In the genomic region with DNA sequence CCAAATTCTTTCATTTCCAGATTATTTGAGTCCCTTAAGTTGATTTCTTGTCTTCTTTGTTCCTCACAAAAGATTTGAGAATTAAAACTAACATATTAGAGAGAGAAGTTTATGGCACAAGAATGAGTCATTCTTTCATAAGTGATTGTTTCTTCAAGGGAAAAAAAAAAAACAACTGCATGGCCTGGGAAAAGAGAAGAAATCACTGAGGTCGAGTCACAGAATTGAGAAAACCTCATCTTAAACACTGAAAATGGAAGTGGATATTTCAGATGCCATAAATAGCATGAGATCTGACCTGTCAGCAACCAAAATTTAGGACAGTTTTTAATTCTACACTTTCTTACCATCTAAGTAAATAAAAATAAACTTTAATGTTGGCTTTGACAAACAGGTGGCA, we compare ENCODE assay signal across 14 cellular contexts.
DNase-seq lines count a peak whose midpoint lies in the region; ATAC-seq and TF ChIP-seq lines count a peak whose summit lies in the region.
"Had no signal": no experiment of that assay in that cellular context is flagged by ENCODE, and none has a peak within 500 bp of the region (broad histone marks: within the 10 kb centered on the region; RNA-seq: fewer than 3 reads in every experiment).

No MANE protein-coding gene starts in this region.

- 4% methylated on average over 1 of the region's 1 CpG for WGBS in GM23248 (ENCODE audit: low coverage in 1 of 2, low lambda C conversion rate in 2 of 2, missing lambda C conversion rate in 2 of 2), 2 experiments

- H4K20me1 ChIP-seq in GM23248 (ENCODE audit: insufficient read depth) (no peaks in the 10 kb centered on the region), osteoblast (ENCODE audit: insufficient read depth, low read length) (no peaks in the 10 kb centered on the region)

- DNase-seq in AG08396 (ENCODE audit: low spot score) = peak; percentile 37
- DNase-seq in GM23248 = peak; percentile 63
- DNase-seq in astrocyte of the spinal cord (ENCODE audit: low read depth, low spot score) = peak; percentile 49
- peak; percentile 4 for DNase-seq in hepatic stellate cell (ENCODE audit: low spot score)
- DNase-seq in stimulated activated naive CD4-positive, alpha-beta T cell (lab: John Stamatoyannopoulos, UW) = no peak
- DNase-seq in osteoblast (ENCODE audit: insufficient read length, low spot score, missing footprints) = no peak
- DNase-seq in omental fat pad (ENCODE audit: low spot score) = no peak
- DNase-seq: activated naive CD4-positive, alpha-beta T cell; C1 segment of cervical spinal cord; effector memory CD8-positive, alpha-beta T cell; NCI-H526 had no signal

- in situ Hi-C loops in GM23248 (cut with MboI) = no loop called here
- in situ Hi-C loops in astrocyte of the spinal cord (cut with HindIII; ENCODE audit: low sequenced_read_pairs) = no loop called here

- H2AFZ ChIP-seq in GM23248 (no peak overlapping the region), osteoblast (ENCODE audit: low read length) (no peak overlapping the region)

- H3F3A ChIP-seq in GM23248 (ENCODE audit: insufficient read depth) = no peaks in the 10 kb centered on the region

- H3K4me2 ChIP-seq in GM23248 (ENCODE audit: unreplicated experiment) = no peak overlapping the region
- H3K4me2 ChIP-seq in osteoblast (ENCODE audit: insufficient read depth, low read length) = no peak overlapping the region
- H3K4me2 ChIP-seq: smooth muscle cell had no signal

- H3K27ac ChIP-seq in GM23248 (no peak overlapping the region), osteoblast (ENCODE audit: low read depth, low read length) (no peak overlapping the region)

- no peak overlapping the region for H3K4me3 ChIP-seq in GM23248
- no peak overlapping the region for H3K4me3 ChIP-seq in astrocyte of the spinal cord (ENCODE audit: low read depth, low read length)
- no peak overlapping the region for H3K4me3 ChIP-seq in osteoblast (ENCODE audit: insufficient read depth, low read length)
- H3K4me3 ChIP-seq: K562, smooth muscle cell had no signal

- no peak for TF ChIP-seq CTCF in astrocyte of the spinal cord (IDR thresholded peaks at IDR 0.05; ENCODE audit: low read depth, low read length)
- no peak for TF ChIP-seq CTCF in osteoblast (IDR thresholded peaks at IDR 0.05; ENCODE audit: extremely low read depth, low read depth, low read length)
- TF ChIP-seq CTCF in omental fat pad (IDR thresholded peaks at IDR 0.05) = no peak

- no peak for ATAC-seq in HG02678 (IDR thresholded peaks at IDR 0.05; ENCODE audit: unreplicated experiment)
- ATAC-seq in omental fat pad (ENCODE audit: low FRiP score) = no peak
- ATAC-seq: effector memory CD8-positive, alpha-beta T cell; K562 had no signal

- no peaks in the 10 kb centered on the region for H3K79me2 ChIP-seq in GM23248 (ENCODE audit: insufficient read depth)
- H3K79me2 ChIP-seq in osteoblast (ENCODE audit: insufficient read depth, low read length) = no peaks in the 10 kb centered on the region

- H3K36me3 ChIP-seq in GM23248 (ENCODE audit: low read depth) (no peaks in the 10 kb centered on the region), osteoblast (ENCODE audit: insufficient read depth, low read length) (no peaks in the 10 kb centered on the region)

- H3K9me2 ChIP-seq in GM23248 (ENCODE audit: insufficient read depth) = no peaks in the 10 kb centered on the region

- H3K4me1 ChIP-seq in GM23248 (ENCODE audit: insufficient read depth) = 0 out of 2 replicates have a peak, but pooled peaks cover 4% of the 10 kb centered on the region
- H3K4me1 ChIP-seq in osteoblast (ENCODE audit: insufficient read depth, low read length) = no peaks in the 10 kb centered on the region

- no peaks in the 10 kb centered on the region for H3K27me3 ChIP-seq in GM23248 (replicated peaks; ENCODE audit: insufficient read depth)
- no peaks in the 10 kb centered on the region for H3K27me3 ChIP-seq in osteoblast (ENCODE audit: insufficient read depth, low read length)

- H3K9me3 ChIP-seq in GM23248 (ENCODE audit: low read depth) (no peaks in the 10 kb centered on the region), osteoblast (ENCODE audit: low read depth, low read length) (no peaks in the 10 kb centered on the region)

- H3K9ac ChIP-seq in GM23248 = no peak overlapping the region

Comparison
In these comparisons a context has a peak if more than half of its experiments do, and no peak if none do; other contexts are left out.
1. DNase-seq: peak in AG08396 (single experiment), GM23248 (single experiment), astrocyte of the spinal cord (single experiment) and hepatic stellate cell (single experiment); none in stimulated activated naive CD4-positive, alpha-beta T cell (0 of 6), osteoblast (single experiment) and omental fat pad (single experiment).